In genomic region chr4:8652181-8653078, GRCh38 we compare ENCODE assay signal across 18 cellular contexts. TPM values are rescaled to one million over a fixed set of nuclear protein-coding genes. Genes with fewer than 3 reads are reported as not detected.
"Had no signal": no experiment of that assay in that cellular context is flagged by ENCODE, and none has a peak within 500 bp of the region (broad histone marks: within the 10 kb centered on the region; RNA-seq: fewer than 3 reads in every experiment).

No MANE protein-coding gene starts in this region.

- H3K4me3 ChIP-seq: adrenal gland, cardiac muscle cell, colonic mucosa, mucosa of descending colon, right atrium auricular region, testis had no signal

- H3K27me3 ChIP-seq: adrenal gland, cardiac muscle cell, colonic mucosa, right atrium auricular region, testis had no signal

- H3K36me3 ChIP-seq: adrenal gland, cardiac muscle cell, colonic mucosa, right atrium auricular region had no signal

- H3K4me3 Mint-ChIP-seq: activated CD4-positive, alpha-beta memory T cell treated with anti-CD3 and anti-CD28 coated beads for 36 hours; activated CD8-positive, alpha-beta memory T cell treated with anti-CD3 and anti-CD28 coated beads, Interleukin-2, amount 10 ng/mL, durations not matched to agents 7 days and 5 days; activated naive CD4-positive, alpha-beta T cell treated with anti-CD3 and anti-CD28 coated beads, Interleukin-2, amount 50 U/mL, for 24 hours; naive thymus-derived CD4-positive, alpha-beta T cell; stimulated activated naive CD8-positive, alpha-beta T cell treated with anti-CD3 and anti-CD28 coated beads, Interleukin-15, amount 100 ng/mL, for 72 hours had no signal

- H3K27me3 Mint-ChIP-seq: activated CD4-positive, alpha-beta memory T cell treated with anti-CD3 and anti-CD28 coated beads for 36 hours; activated CD8-positive, alpha-beta memory T cell treated with anti-CD3 and anti-CD28 coated beads, Interleukin-2, amount 10 ng/mL, durations not matched to agents 7 days and 5 days had no signal

- H3K27ac Mint-ChIP-seq: activated CD4-positive, alpha-beta memory T cell treated with anti-CD3 and anti-CD28 coated beads for 36 hours; activated CD8-positive, alpha-beta memory T cell treated with anti-CD3 and anti-CD28 coated beads, Interleukin-2, amount 10 ng/mL, durations not matched to agents 7 days and 5 days; activated naive CD4-positive, alpha-beta T cell treated with anti-CD3 and anti-CD28 coated beads, Interleukin-2, amount 50 U/mL, for 24 hours; activated T-helper 2 cell treated with anti-CD3 and anti-CD28 coated beads, Interferon-gamma antibody, Interleukin-2, Interleukin-4, amounts not matched to agents 10 μg/mL and 5 μg/mL and 100 μg/mL, durations not matched to agents 14 hours and 24 hours and 36 hours; naive thymus-derived CD4-positive, alpha-beta T cell; stimulated activated naive CD8-positive, alpha-beta T cell treated with anti-CD3 and anti-CD28 coated beads, Interleukin-15, amount 100 ng/mL, for 72 hours had no signal

- ATAC-seq: activated CD8-positive, alpha-beta memory T cell treated with anti-CD3 and anti-CD28 coated beads, Interleukin-2, amount 10 ng/mL, durations not matched to agents 7 days and 5 days; mucosa of descending colon; naive thymus-derived CD4-positive, alpha-beta T cell; stimulated activated naive CD8-positive, alpha-beta T cell treated with anti-CD3 and anti-CD28 coated beads, Interleukin-15, amount 100 ng/mL, for 72 hours had no signal

- H3K4me1 ChIP-seq: adrenal gland, colonic mucosa, right atrium auricular region, testis had no signal

- H3K27ac ChIP-seq: adrenal gland, cardiac muscle cell, colonic mucosa, right atrium auricular region, testis, VCaP had no signal

- H3K9me3 ChIP-seq: adrenal gland, colonic mucosa, mucosa of descending colon, testis had no signal

- H3K4me1 Mint-ChIP-seq: activated CD8-positive, alpha-beta memory T cell treated with anti-CD3 and anti-CD28 coated beads, Interleukin-2, amount 10 ng/mL, durations not matched to agents 7 days and 5 days; activated naive CD4-positive, alpha-beta T cell treated with anti-CD3 and anti-CD28 coated beads, Interleukin-2, amount 50 U/mL, for 24 hours; naive thymus-derived CD4-positive, alpha-beta T cell; stimulated activated naive CD8-positive, alpha-beta T cell treated with anti-CD3 and anti-CD28 coated beads, Interleukin-15, amount 100 ng/mL, for 72 hours had no signal

- H3K36me3 Mint-ChIP-seq: activated CD4-positive, alpha-beta memory T cell treated with anti-CD3 and anti-CD28 coated beads for 36 hours; activated CD8-positive, alpha-beta memory T cell treated with anti-CD3 and anti-CD28 coated beads, Interleukin-2, amount 10 ng/mL, durations not matched to agents 7 days and 5 days; activated naive CD4-positive, alpha-beta T cell treated with anti-CD3 and anti-CD28 coated beads, Interleukin-2, amount 50 U/mL, for 24 hours; naive thymus-derived CD4-positive, alpha-beta T cell had no signal

- DNase-seq: activated CD4-positive, alpha-beta memory T cell treated with anti-CD3 and anti-CD28 coated beads for 36 hours; activated CD8-positive, alpha-beta memory T cell treated with anti-CD3 and anti-CD28 coated beads, Interleukin-2, amount 10 ng/mL, durations not matched to agents 7 days and 5 days; activated T-cell treated with anti-CD3 and anti-CD28 coated beads, Interleukin-2, amount 50 U/mL, for 1 hour; colonic mucosa; effector CD4-positive, alpha-beta T cell; foreskin melanocyte; mammary epithelial cell; mucosa of descending colon; naive thymus-derived CD4-positive, alpha-beta T cell; stimulated activated naive CD8-positive, alpha-beta T cell treated with anti-CD3 and anti-CD28 coated beads, Interleukin-15, amount 100 ng/mL, for 72 hours; testis had no signal

RNA-seq across cellular contexts. Expression of gene CPZ, which starts 59.9 kb away (rescaled TPM):
- total RNA-seq: activated CD4-positive, alpha-beta memory T cell treated with anti-CD3 and anti-CD28 coated beads for 36 hours; activated CD8-positive, alpha-beta memory T cell treated with anti-CD3 and anti-CD28 coated beads, Interleukin-2, amount 10 ng/mL, durations not matched to agents 7 days and 5 days; activated T-helper 2 cell treated with anti-CD3 and anti-CD28 coated beads, Interferon-gamma antibody, Interleukin-2, Interleukin-4, amounts not matched to agents 10 μg/mL and 5 μg/mL and 100 μg/mL, durations not matched to agents 14 hours and 24 hours and 36 hours; mammary epithelial cell; naive thymus-derived CD4-positive, alpha-beta T cell; T-helper 1 cell treated with Interleukin-12 subunit alpha and Interleukin-12 subunit beta and Interleukin-4 antibody, amounts not matched to agents 30 ng/mL and 1 ng/mL, for 36 hours had no signal
- polyA plus RNA-seq: mammary epithelial cell; naive thymus-derived CD4-positive, alpha-beta T cell had no signal
